1 cellular context compared by ENCODE assay signal in genomic region chr2:160352492-160352891, GRCh38.
TF ChIP-seq lines count a peak whose summit lies in the region.

No MANE protein-coding gene starts in this region.

TF ChIP-seq in IMR-90, 13 proteins besides CTCF, POLR2A, EP300 and RAD21 (continued from another document):
- TF ChIP-seq MAFK (IDR thresholded peaks at IDR 0.05; ENCODE audit: low read depth, low read length) (peak; percentile 40; the same call in 1 of the 2 replicates), RCOR1 (IDR thresholded peaks at IDR 0.05; ENCODE audit: insufficient replicate concordance, low read length) (no peak), USF2 (IDR thresholded peaks at IDR 0.05; ENCODE audit: low read depth, low read length) (no peak), ELK1 (IDR thresholded peaks at IDR 0.05; ENCODE audit: borderline replicate concordance, low read depth, low read length) (no peak), RFX5 (IDR thresholded peaks at IDR 0.05; ENCODE audit: low read depth, low read length) (no peak), CEBPB (IDR thresholded peaks at IDR 0.05; ENCODE audit: low read depth, low read length) (no peak; the same call in none of the 2 replicates), CHD1 (IDR thresholded peaks at IDR 0.05; ENCODE audit: low read depth, low read length) (no peak)
